Comparison of ENCODE assay signal across 21 cellular contexts in the genomic region with DNA sequence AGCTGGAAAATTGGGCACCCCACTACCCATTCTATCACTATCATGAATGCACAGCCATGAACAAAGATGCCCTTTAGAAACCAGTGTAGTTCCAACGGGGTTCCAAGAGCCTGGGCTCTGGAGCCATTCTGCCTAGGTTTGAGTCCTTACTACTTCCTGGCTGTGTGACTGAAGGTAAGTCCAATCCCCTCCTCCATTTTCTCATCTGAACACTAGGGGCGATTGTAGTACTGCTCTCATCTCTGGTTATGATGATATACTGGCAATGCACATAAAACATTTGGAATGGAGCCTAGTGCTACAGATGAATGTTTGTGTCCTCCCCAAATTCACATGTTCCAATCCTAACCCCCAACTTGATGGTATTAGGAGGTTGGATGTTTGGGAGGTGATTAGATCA. TPM values are rescaled to one million over a fixed set of nuclear protein-coding genes. Genes with fewer than 3 reads are reported as not detected.
DNase-seq lines count a peak whose midpoint lies in the region; ATAC-seq, FAIRE-seq and TF ChIP-seq lines count a peak whose summit lies in the region.
"Had no signal": no experiment of that assay in that cellular context is flagged by ENCODE, and none has a peak within 500 bp of the region (broad histone marks: within the 10 kb centered on the region; RNA-seq: fewer than 3 reads in every experiment).

No MANE protein-coding gene starts in this region.

- CTCF ChIA-PET in MCF 10A (lab: Yijun Ruan, JAX) (interaction anchor here (0.6 to 3.8 kb wide), 4 partner anchors 8 to 54 kb away, joined by 3 to 17 read pairs (median 4); no protein-coding TSS in a partner anchor), mammary epithelial cell (lab: Charles Lee; ENCODE audit: low non-redundant PET) (no interaction called here)

- H3K9ac ChIP-seq in mammary epithelial cell (ENCODE audit: insufficient read depth, low read length): no peak overlapping the region

- in situ Hi-C loops in mammary epithelial cell (cut with MboI; ENCODE audit: low sequenced_read_pairs in 2 of 2): no loop called here

- POLR2A ChIA-PET in MCF 10A (lab: Yijun Ruan, JAX): interaction anchor here (5.5 kb wide), 1 partner anchor 9 kb away, joined by 34 read pairs; no protein-coding TSS in a partner anchor

- H3K4me1 Mint-ChIP-seq in MCF 10A (ENCODE audit: insufficient read depth, unreplicated experiment): peaks cover 20% of the 10 kb centered on the region
- H3K4me1 Mint-ChIP-seq: nephron progenitor cell had no signal

- dilution Hi-C loops in mammary epithelial cell (cut with HindIII; ENCODE audit: low sequenced_read_pairs): loop anchor here (25.0 kb wide), 1 partner anchor 519 kb away; no protein-coding TSS in a partner anchor

- H3K27ac ChIP-seq in mammary epithelial cell (ENCODE audit: insufficient read depth, low read depth, low read length) (no peak overlapping the region), VCaP (no peak overlapping the region)
- H3K27ac ChIP-seq: esophagus muscularis mucosa had no signal

- peaks cover 8% of the 10 kb centered on the region for H3K36me3 Mint-ChIP-seq in MCF 10A (ENCODE audit: insufficient read depth, unreplicated experiment)

- H3K27me3 Mint-ChIP-seq in MCF 10A (ENCODE audit: insufficient read depth, unreplicated experiment): no peaks in the 10 kb centered on the region
- H3K27me3 Mint-ChIP-seq: B cell, brain had no signal

- H3K79me2 ChIP-seq in mammary epithelial cell (ENCODE audit: insufficient read depth, low read length): no peaks in the 10 kb centered on the region

- no peaks in the 10 kb centered on the region for H4K20me1 ChIP-seq in mammary epithelial cell (ENCODE audit: insufficient read depth, low read length)

- no peaks in the 10 kb centered on the region for H3K9me3 Mint-ChIP-seq in MCF 10A (ENCODE audit: unreplicated experiment)
- H3K9me3 Mint-ChIP-seq: brain, nephron progenitor cell had no signal

- no peak for ATAC-seq in HG02973 (IDR thresholded peaks at IDR 0.05; ENCODE audit: unreplicated experiment)

- H2AFZ ChIP-seq in mammary epithelial cell (ENCODE audit: low read depth, low read length): no peak overlapping the region

- H3K4me2 ChIP-seq in mammary epithelial cell (ENCODE audit: insufficient read depth, low read depth, low read length): no peak overlapping the region

- TF ChIP-seq CTCF in MCF 10A (IDR thresholded peaks at IDR 0.05; ENCODE audit: unreplicated experiment) (no peak), mammary epithelial cell (conservative IDR thresholded peaks at IDR 0.05 in 1 of 2, IDR thresholded peaks at IDR 0.05 in 1 of 2; ENCODE audit: extremely low read depth in 1 of 2, insufficient read depth in 1 of 2, low read depth in 1 of 2, low read length in 2 of 2) (no peak), VCaP (conservative IDR thresholded peaks at IDR 0.05) (0 out of 2 replicates have a peak, but pooled peaks have one; percentile 8)

- no peaks in the 10 kb centered on the region for H3K36me3 ChIP-seq in mammary epithelial cell (ENCODE audit: insufficient read depth, low read length)

- no peaks in the 10 kb centered on the region for H3K27me3 ChIP-seq in mammary epithelial cell (ENCODE audit: insufficient read depth, low read length)

- DNase-seq in MCF 10A (ENCODE audit: unreplicated experiment): peak; percentile 9
- no peak for DNase-seq in mammary epithelial cell
- DNase-seq in HT-29 (ENCODE audit: low spot score): peak; percentile 37
- DNase-seq in NCI-H526 treated with DMSO at 0.1 percent for 48 hours (lab: John Stamatoyannopoulos, UW): no peak
- no peak for DNase-seq in NCI-H128 (lab: John Stamatoyannopoulos, UW; ENCODE audit: unreplicated experiment)
- DNase-seq in frontal cortex (ENCODE audit: low spot score in 2 of 2): no peak
- DNase-seq: activated CD4-positive, alpha-beta T cell treated with anti-CD3 and anti-CD28 coated beads for 1 hour; activated naive CD4-positive, alpha-beta T cell treated with anti-CD3 and anti-CD28 coated beads, Interleukin-2, amount 50 U/mL, for 16 hours; DND-41; kidney; NCI-H1105; NCI-H446; nephron progenitor cell had no signal

- no peak overlapping the region for H3K4me3 Mint-ChIP-seq in MCF 10A (ENCODE audit: unreplicated experiment)
- H3K4me3 Mint-ChIP-seq: B cell, brain, nephron progenitor cell had no signal

- BruUV-seq in MCF 10A (replicated peaks; lab: Mats Ljungman, UMichigan) (no TSS peak), mammary epithelial cell (replicated peaks; lab: Mats Ljungman, UMichigan) (no TSS peak)

- peaks cover 26% of the 10 kb centered on the region for H3K4me1 ChIP-seq in mammary epithelial cell (ENCODE audit: insufficient read depth, low read length)
- H3K4me1 ChIP-seq: esophagus muscularis mucosa had no signal

- WGBS in mammary epithelial cell (ENCODE audit: low coverage, missing lambda C conversion rate): 97% methylated on average over 2 of the region's 2 CpGs

- FAIRE-seq in frontal cortex (lab: Jason Lieb, UNC): no peak
- FAIRE-seq: GM12891, kidney, RCC 7860 had no signal

- intact Hi-C loops in MCF 10A (cut with micrococcal nuclease) (no loop called here), mammary epithelial cell (cut with micrococcal nuclease) (no loop called here)

- no peak overlapping the region for H3K27ac Mint-ChIP-seq in MCF 10A (ENCODE audit: low read depth, unreplicated experiment)
- H3K27ac Mint-ChIP-seq: B cell, brain, nephron progenitor cell had no signal

- H3K4me3 ChIP-seq in mammary epithelial cell (replicated peaks in 1 of 3; ENCODE audit: insufficient read depth in 1 of 3, low read depth in 2 of 3, low read length in 3 of 3): no peak overlapping the region
- H3K4me3 ChIP-seq: esophagus muscularis mucosa had no signal

- no peaks in the 10 kb centered on the region for H3K9me3 ChIP-seq in mammary epithelial cell (replicated peaks; ENCODE audit: insufficient read depth, low read length)
- H3K9me3 ChIP-seq: esophagus muscularis mucosa had no signal

RNA-seq across cellular contexts. Expression of gene CDH23, which starts 28.1 kb away (rescaled TPM):
- total RNA-seq in MCF 10A (2022) (0.02 and 0.07 TPM in 2 replicates), mammary epithelial cell (under 1 TPM; 0.05 to 0.17 TPM), frontal cortex (3.3 TPM)
- 0.03 TPM for polyA plus RNA-seq in mammary epithelial cell
- polyA minus RNA-seq in mammary epithelial cell: not detected
- total RNA-seq in HT-29 (2014; rRNA removed; shearing (Covaris generic)): 0.05 and 0.63 TPM in 2 replicates
- total RNA-seq: renal cortical epithelial cell had no signal

RNA-seq across cellular contexts. Expression of gene SLC29A3, which starts 49.6 kb away (rescaled TPM):
- total RNA-seq in MCF 10A (2022): 3.6 and 4.0 TPM in 2 replicates
- total RNA-seq in mammary epithelial cell: 1 to 10 TPM; 3.5 to 8.2 TPM
- 1.9 TPM for polyA plus RNA-seq in mammary epithelial cell
- polyA minus RNA-seq in mammary epithelial cell: 2.6 TPM
- 4.1 and 4.4 TPM in 2 replicates for total RNA-seq in HT-29 (2014; rRNA removed; shearing (Covaris generic))
- 1.2 TPM for total RNA-seq in frontal cortex

Comparison
In these comparisons a context has a peak if more than half of its experiments do, and no peak if none do; other contexts are left out.
1. DNase-seq: peak in MCF 10A (single experiment) and HT-29 (single experiment); none in mammary epithelial cell (single experiment), NCI-H526 treated with DMSO at 0.1 percent for 48 hours (single experiment), NCI-H128 (single experiment) and frontal cortex (0 of 2).